10 cellular contexts compared by ENCODE assay signal in genomic region chr11:62398011-62398994, GRCh38. TPM values are rescaled to one million over a fixed set of nuclear protein-coding genes. Genes with fewer than 3 reads are reported as not detected.
DNase-seq lines count a peak whose midpoint lies in the region; ATAC-seq and TF ChIP-seq lines count a peak whose summit lies in the region.
"Had no signal": no experiment of that assay in that cellular context is flagged by ENCODE, and none has a peak within 500 bp of the region (broad histone marks: within the 10 kb centered on the region; RNA-seq: fewer than 3 reads in every experiment).

No MANE protein-coding gene starts in this region.

- H3K36me3 ChIP-seq in sigmoid colon: no peaks in the 10 kb centered on the region
- H3K36me3 ChIP-seq: neutrophil had no signal

- intact Hi-C loops in left cardiac atrium (cut with DNase I) (loop anchor here (5.0 to 10.0 kb wide), 3 partner anchors 146 to 296 kb away; partner anchors contain the start of gene AHNAK (in 1 of the 2)), sigmoid colon (cut with DNase I) (loop anchor here (10.0 kb wide), 1 partner anchor 486 kb away; the partner anchor contains the start of gene SLC3A2)

- H3K27me3 ChIP-seq in sigmoid colon: no peaks in the 10 kb centered on the region
- H3K27me3 ChIP-seq: neutrophil had no signal

- no peak for TF ChIP-seq CTCF in sigmoid colon (IDR thresholded peaks at IDR 0.05)

- no peaks in the 10 kb centered on the region for H3K9me3 ChIP-seq in sigmoid colon
- H3K9me3 ChIP-seq: neutrophil had no signal

- H3K27ac ChIP-seq in sigmoid colon: peak overlapping the region; percentile 81 to 95 (median 86)
- H3K27ac ChIP-seq: neutrophil had no signal

- 59 to 70% methylated on average over 22 of the region's 22 CpGs for WGBS in sigmoid colon, 2 donors

- peak in 1 of 2 donors; percentile 27 for ATAC-seq in left cardiac atrium
- no peak for ATAC-seq in HG03159 (IDR thresholded peaks at IDR 0.05; ENCODE audit: unreplicated experiment)

- no peak for TF ChIP-seq POLR2A in sigmoid colon (IDR thresholded peaks at IDR 0.05)

- peak; percentile 52 for DNase-seq in ELR (ENCODE audit: low read depth)
- DNase-seq in RPMI7951 (ENCODE audit: low read depth): peak; percentile 82
- peak; percentile 49 for DNase-seq in left cardiac atrium
- peak; percentile 76 for DNase-seq in sigmoid colon
- no peak for DNase-seq in NCI-H2227 treated with DMSO at 0.1 percent for 48 hours (lab: John Stamatoyannopoulos, UW)
- no peak for DNase-seq in G401 (ENCODE audit: low spot score)
- no peak for DNase-seq in NCI-H2081 (lab: John Stamatoyannopoulos, UW)
- DNase-seq: stimulated activated naive CD4-positive, alpha-beta T cell treated with Interleukin-2 at 50 U/mL for 16 hours had no signal

- H3K4me3 ChIP-seq in sigmoid colon: no peak overlapping the region

- in situ Hi-C loops in G401 (cut with HindIII; ENCODE audit: low sequenced_read_pairs): no loop called here

- TF ChIP-seq EP300 in sigmoid colon (IDR thresholded peaks at IDR 0.05): no peak

- peaks cover 0 to 89% (median 82%) of the 10 kb centered on the region in 4 donors for H3K4me1 ChIP-seq in sigmoid colon

RNA-seq across cellular contexts. Expression of gene SCGB1A1, which starts 20.5 kb away (rescaled TPM):
- not detected in 2 replicates for total RNA-seq in RPMI7951 (2014; rRNA removed; shearing (Covaris generic))
- not detected for total RNA-seq in left cardiac atrium
- not detected for total RNA-seq in sigmoid colon
- polyA plus RNA-seq in sigmoid colon: 10 to 100 TPM in 1 of 3 donors, not detected in 2; 11.4 TPM
- not detected in 2 replicates for total RNA-seq in G401 (2014; rRNA removed; shearing (Covaris generic))

Comparison
In these comparisons a context has a peak if more than half of its experiments do, and no peak if none do; other contexts are left out.
1. DNase-seq: peak in ELR (single experiment), RPMI7951 (single experiment), left cardiac atrium (single experiment) and sigmoid colon (single experiment); none in NCI-H2227 treated with DMSO at 0.1 percent for 48 hours (single experiment), G401 (single experiment) and NCI-H2081 (0 of 2).